21 cellular contexts compared by ENCODE assay signal in the genomic region with DNA sequence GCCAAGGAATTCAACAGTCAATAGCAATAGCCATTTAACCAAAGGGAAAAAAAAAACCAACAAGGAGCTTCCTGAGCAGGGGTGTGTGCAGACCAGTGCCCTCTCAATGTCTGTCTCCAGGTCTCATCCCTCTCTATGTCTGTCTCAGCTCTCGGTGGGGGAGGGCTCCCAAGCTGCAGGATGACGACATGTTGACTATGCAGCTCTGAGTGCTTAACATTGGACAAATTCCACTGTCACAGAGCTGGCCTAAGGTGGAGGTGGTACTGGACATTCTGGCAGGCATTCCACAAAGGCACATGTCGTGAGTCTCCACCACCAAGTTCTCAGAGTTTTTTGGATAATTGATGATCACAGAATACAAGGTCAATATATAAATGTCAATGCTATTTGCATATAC. TPM values are rescaled to one million over a fixed set of nuclear protein-coding genes. Genes with fewer than 3 reads are reported as not detected.
DNase-seq lines count a peak whose midpoint lies in the region; ATAC-seq and TF ChIP-seq lines count a peak whose summit lies in the region.
"Had no signal": no experiment of that assay in that cellular context is flagged by ENCODE, and none has a peak within 500 bp of the region (broad histone marks: within the 10 kb centered on the region; RNA-seq: fewer than 3 reads in every experiment).

No MANE protein-coding gene starts in this region.

- no peak for TF ChIP-seq EP300 in gastroesophageal sphincter (IDR thresholded peaks at IDR 0.05)

- H3K36me3 ChIP-seq in cardiac muscle cell (no peaks in the 10 kb centered on the region), gastroesophageal sphincter (no peaks in the 10 kb centered on the region)
- H3K36me3 ChIP-seq: tibial nerve had no signal

- TF ChIP-seq POLR2A in gastroesophageal sphincter (IDR thresholded peaks at IDR 0.05) = no peak

- H3K4me3 Mint-ChIP-seq in activated naive CD8-positive, alpha-beta T cell treated with anti-CD3 and anti-CD28 coated beads, Interleukin-2, amount 50 U/mL, for 24 hours = no peak overlapping the region
- H3K4me3 Mint-ChIP-seq: CD8-positive, alpha-beta T cell; stimulated activated effector memory CD8-positive, alpha-beta T cell treated with anti-CD3 and anti-CD28 coated beads, Interleukin-12 subunit alpha, Interleukin-12 subunit beta, amount 100 ng/mL, for 72 hours had no signal

- no peaks in the 10 kb centered on the region for H3K9me3 ChIP-seq in cardiac muscle cell (ENCODE audit: low read depth)
- H3K9me3 ChIP-seq in right cardiac atrium (ENCODE audit: control insufficient read depth, low read length) = no peaks in the 10 kb centered on the region
- no peaks in the 10 kb centered on the region for H3K9me3 ChIP-seq in gastroesophageal sphincter
- H3K9me3 ChIP-seq: left ventricle myocardium inferior, spleen, tibial nerve had no signal

- WGBS in right cardiac atrium = 57% methylated on average over 3 of the region's 3 CpGs
- WGBS in gastroesophageal sphincter (ENCODE audit: low coverage in 1 of 2), 2 donors = 59 to 67% methylated on average over 1 to 3 of the region's 3 CpGs

- H3K27ac ChIP-seq in cardiac muscle cell = peak overlapping the region; percentile 60
- H3K27ac ChIP-seq in right cardiac atrium (ENCODE audit: low read length) = no peak overlapping the region
- no peak overlapping the region for H3K27ac ChIP-seq in gastroesophageal sphincter
- H3K27ac ChIP-seq: left ventricle myocardium inferior, spleen had no signal

- H3K4me1 Mint-ChIP-seq in activated naive CD8-positive, alpha-beta T cell treated with anti-CD3 and anti-CD28 coated beads, Interleukin-2, amount 50 U/mL, for 24 hours = peaks cover 36% of the 10 kb centered on the region

- no peak for TF ChIP-seq CTCF in cardiac muscle cell (IDR thresholded peaks at IDR 0.05; ENCODE audit: low read depth, low read length)
- no peak for TF ChIP-seq CTCF in gastroesophageal sphincter (IDR thresholded peaks at IDR 0.05)
- no peak for TF ChIP-seq CTCF in GM10248 (IDR thresholded peaks at IDR 0.05; ENCODE audit: control extremely low read depth, extremely low read depth, low read depth, missing control alignments)

- CTCF ChIA-PET in GM10248 (lab: Yijun Ruan, JAX) = interaction anchor here (0.8 to 7.1 kb wide), 25 partner anchors 9 to 608 kb away, joined by 3 to 46 read pairs (median 7); no protein-coding TSS in a partner anchor

- DNase-seq in cardiac muscle cell (ENCODE audit: low read depth in 1 of 2, low spot score in 1 of 2) (peak in 1 of 2 donors; percentile 69), right cardiac atrium (no peak), amniotic epithelial cell (ENCODE audit: low read depth) (peak; percentile 21), left lobe of liver (ENCODE audit: low spot score) (peak; percentile 60), NCI-H1694 treated with DMSO at 0.1 percent for 48 hours (lab: John Stamatoyannopoulos, UW) (no peak), GM10248 (ENCODE audit: extremely low spot score) (no peak)
- DNase-seq in activated naive CD8-positive, alpha-beta T cell treated with anti-CD3 and anti-CD28 coated beads, Interleukin-2, amount 50 U/mL, for 24 hours = no peak
- DNase-seq: activated CD4-positive, alpha-beta T cell treated with anti-CD3 and anti-CD28 coated beads, Interleukin-2, amount 50 U/mL, for 4 hours; CD8-positive, alpha-beta T cell; central memory CD4-positive, alpha-beta T cell; effector memory CD8-positive, alpha-beta T cell; left ventricle myocardium inferior; NCI-H2029; NCI-H526; OCI-M1; posterior cingulate gyrus; spleen had no signal

- H3K36me3 Mint-ChIP-seq in activated naive CD8-positive, alpha-beta T cell treated with anti-CD3 and anti-CD28 coated beads, Interleukin-2, amount 50 U/mL, for 24 hours (ENCODE audit: low read depth) = peaks cover 2% of the 10 kb centered on the region

- H3K9me3 Mint-ChIP-seq in activated naive CD8-positive, alpha-beta T cell treated with anti-CD3 and anti-CD28 coated beads, Interleukin-2, amount 50 U/mL, for 24 hours = no peaks in the 10 kb centered on the region
- H3K9me3 Mint-ChIP-seq: activated naive CD4-positive, alpha-beta T cell treated with anti-CD3 and anti-CD28 coated beads, Interleukin-2, amount 50 U/mL, for 72 hours; CD8-positive, alpha-beta T cell; effector memory CD8-positive, alpha-beta T cell; stimulated activated effector memory CD8-positive, alpha-beta T cell treated with anti-CD3 and anti-CD28 coated beads, Interleukin-12 subunit alpha, Interleukin-12 subunit beta, amount 100 ng/mL, for 72 hours had no signal

- H3K4me1 ChIP-seq in cardiac muscle cell (ENCODE audit: low read depth) = peaks cover 19% of the 10 kb centered on the region
- no peaks in the 10 kb centered on the region for H3K4me1 ChIP-seq in right cardiac atrium (ENCODE audit: control insufficient read depth, insufficient read depth, low read length)
- peaks cover 4 to 24% (median 11%) of the 10 kb centered on the region in 3 donors for H3K4me1 ChIP-seq in gastroesophageal sphincter

- H3K27me3 ChIP-seq in cardiac muscle cell (no peaks in the 10 kb centered on the region), right cardiac atrium (ENCODE audit: control insufficient read depth, insufficient read depth) (no peaks in the 10 kb centered on the region), gastroesophageal sphincter (no peaks in the 10 kb centered on the region)
- H3K27me3 ChIP-seq: spleen, tibial nerve had no signal

- no peak for ATAC-seq in right cardiac atrium
- peak; percentile 8 for ATAC-seq in left lobe of liver
- ATAC-seq in gastroesophageal sphincter = no peak
- no peak for ATAC-seq in activated naive CD8-positive, alpha-beta T cell treated with anti-CD3 and anti-CD28 coated beads, Interleukin-2, amount 50 U/mL, for 24 hours
- ATAC-seq: activated naive CD4-positive, alpha-beta T cell treated with anti-CD3 and anti-CD28 coated beads, Interleukin-2, amount 50 U/mL, for 72 hours; CD8-positive, alpha-beta T cell; effector memory CD8-positive, alpha-beta T cell; stimulated activated effector memory CD8-positive, alpha-beta T cell treated with anti-CD3 and anti-CD28 coated beads, Interleukin-12 subunit alpha, Interleukin-12 subunit beta, amount 100 ng/mL, for 72 hours had no signal

- no peak overlapping the region for H3K4me3 ChIP-seq in cardiac muscle cell
- no peak overlapping the region for H3K4me3 ChIP-seq in right cardiac atrium (ENCODE audit: low read length)
- no peak overlapping the region for H3K4me3 ChIP-seq in gastroesophageal sphincter
- H3K4me3 ChIP-seq: left ventricle myocardium inferior, spleen, tibial nerve had no signal

- intact Hi-C loops in right cardiac atrium (cut with DNase I) = loop anchor here in 3 of 4 donors (10.0 kb wide), 4 partner anchors 181 to 351 kb away; no protein-coding TSS in a partner anchor

- no peak overlapping the region for H3K27ac Mint-ChIP-seq in activated naive CD8-positive, alpha-beta T cell treated with anti-CD3 and anti-CD28 coated beads, Interleukin-2, amount 50 U/mL, for 24 hours
- H3K27ac Mint-ChIP-seq: activated naive CD4-positive, alpha-beta T cell treated with anti-CD3 and anti-CD28 coated beads, Interleukin-2, amount 50 U/mL, for 72 hours; CD8-positive, alpha-beta T cell; effector memory CD8-positive, alpha-beta T cell; stimulated activated effector memory CD8-positive, alpha-beta T cell treated with anti-CD3 and anti-CD28 coated beads, Interleukin-12 subunit alpha, Interleukin-12 subunit beta, amount 100 ng/mL, for 72 hours had no signal

- no peaks in the 10 kb centered on the region for H3K27me3 Mint-ChIP-seq in activated naive CD8-positive, alpha-beta T cell treated with anti-CD3 and anti-CD28 coated beads, Interleukin-2, amount 50 U/mL, for 24 hours
- H3K27me3 Mint-ChIP-seq: effector memory CD8-positive, alpha-beta T cell had no signal

- POLR2A ChIA-PET in GM10248 (lab: Yijun Ruan, JAX) = interaction anchor here (2.3 kb wide), 1 partner anchor 24 kb away, joined by 5 read pairs; no protein-coding TSS in a partner anchor

RNA-seq across cellular contexts. Expression of gene CAPN7, which starts 2.0 kb away (rescaled TPM):
- total RNA-seq in cardiac muscle cell (21.2 and 33.1 TPM in 2 replicates), right cardiac atrium (10 to 100 TPM; 28.5 to 33.7 (median 30.9) TPM), left lobe of liver (26.8 TPM), gastroesophageal sphincter (10 to 100 TPM; 37.5 to 88.4 (median 59.5) TPM)
- polyA plus RNA-seq in cardiac muscle cell (26.7 and 37.4 TPM in 2 replicates), right cardiac atrium (13.2 TPM)

Comparison
In these comparisons a context has a peak if more than half of its experiments do, and no peak if none do; other contexts are left out.
1. DNase-seq: peak in amniotic epithelial cell (single experiment) and left lobe of liver (single experiment); none in right cardiac atrium (0 of 3), NCI-H1694 treated with DMSO at 0.1 percent for 48 hours (single experiment), activated naive CD8-positive, alpha-beta T cell treated with anti-CD3 and anti-CD28 coated beads, Interleukin-2, amount 50 U/mL, for 24 hours (single experiment) and GM10248 (single experiment).